16 cellular contexts compared by ENCODE assay signal in genomic region chr16:71873199-71873598, GRCh38. TPM values are rescaled to one million over a fixed set of nuclear protein-coding genes. Genes with fewer than 3 reads are reported as not detected.
A peak's percentile ranks its signal among the peaks of the same experiment; 100 is the strongest.
DNase-seq lines count a peak whose midpoint lies in the region; ATAC-seq and TF ChIP-seq lines count a peak whose summit lies in the region.
"Had no signal": no experiment of that assay in that cellular context is flagged by ENCODE, and none has a peak within 500 bp of the region (broad histone marks: within the 10 kb centered on the region; RNA-seq: fewer than 3 reads in every experiment).

No MANE protein-coding gene starts in this region.

- intact Hi-C loops in CD4-positive, alpha-beta T cell (cut with DNase I, micrococcal nuclease), result no loop called here
- intact Hi-C loops in activated CD8-positive, alpha-beta T cell treated with anti-CD3 and anti-CD28 coated beads for 36 hours (cut with micrococcal nuclease), result no loop called here

- H3K9me3 Mint-ChIP-seq in activated T-cell treated with anti-CD3 and anti-CD28 coated beads, Interleukin-2, amount 50 U/mL, for 4 hours, result no peaks in the 10 kb centered on the region
- no peaks in the 10 kb centered on the region for H3K9me3 Mint-ChIP-seq in CD4-positive, alpha-beta T cell
- H3K9me3 Mint-ChIP-seq in activated CD8-positive, alpha-beta T cell treated with anti-CD3 and anti-CD28 coated beads for 36 hours, result no peaks in the 10 kb centered on the region
- H3K9me3 Mint-ChIP-seq in mesothelial cell of epicardium, result no peaks in the 10 kb centered on the region

- peak overlapping the region; percentile 26 for H3K4me3 Mint-ChIP-seq in activated T-cell treated with anti-CD3 and anti-CD28 coated beads, Interleukin-2, amount 50 U/mL, for 4 hours
- H3K4me3 Mint-ChIP-seq in CD4-positive, alpha-beta T cell, result peak overlapping the region; percentile 42
- peak overlapping the region; percentile 26 for H3K4me3 Mint-ChIP-seq in activated CD8-positive, alpha-beta T cell treated with anti-CD3 and anti-CD28 coated beads for 36 hours
- no peak overlapping the region for H3K4me3 Mint-ChIP-seq in mesothelial cell of epicardium

- POLR2A ChIA-PET in CD4-positive, alpha-beta T cell (lab: Charles Lee), result interaction anchor here (0.6 to 2.5 kb wide), 2 partner anchors 10 to 35 kb away, joined by 4 to 31 read pairs; partner anchors contain the start of gene ZNF821
- POLR2A ChIA-PET in activated CD8-positive, alpha-beta T cell treated with anti-CD3 and anti-CD28 coated beads for 36 hours (lab: Charles Lee), result interaction anchor here (0.9 to 1.3 kb wide), 3 partner anchors 28 to 219 kb away, joined by 3 to 5 read pairs (median 5); partner anchors contain the start of gene AP1G1

- peaks cover 8% of the 10 kb centered on the region for H3K36me3 Mint-ChIP-seq in activated T-cell treated with anti-CD3 and anti-CD28 coated beads, Interleukin-2, amount 50 U/mL, for 4 hours (ENCODE audit: insufficient read depth)
- peaks cover 54% of the 10 kb centered on the region for H3K36me3 Mint-ChIP-seq in CD4-positive, alpha-beta T cell (ENCODE audit: low read depth)
- no peaks in the 10 kb centered on the region for H3K36me3 Mint-ChIP-seq in activated CD8-positive, alpha-beta T cell treated with anti-CD3 and anti-CD28 coated beads for 36 hours (ENCODE audit: low read depth)
- peaks cover 26% of the 10 kb centered on the region for H3K36me3 Mint-ChIP-seq in mesothelial cell of epicardium

- H3K27ac Mint-ChIP-seq in CD4-positive, alpha-beta T cell, result peak overlapping the region; percentile 80
- H3K27ac Mint-ChIP-seq in activated CD8-positive, alpha-beta T cell treated with anti-CD3 and anti-CD28 coated beads for 36 hours, result peak overlapping the region; percentile 34
- H3K27ac Mint-ChIP-seq in mesothelial cell of epicardium, result peak overlapping the region; percentile 47

- no peaks in the 10 kb centered on the region for H3K9me3 ChIP-seq in CD4-positive, alpha-beta T cell (ENCODE audit: control insufficient read depth, low read length)

- peaks cover 14% of the 10 kb centered on the region for H3K4me1 Mint-ChIP-seq in activated T-cell treated with anti-CD3 and anti-CD28 coated beads, Interleukin-2, amount 50 U/mL, for 4 hours (ENCODE audit: low read depth)
- H3K4me1 Mint-ChIP-seq in CD4-positive, alpha-beta T cell (ENCODE audit: low read depth), result peaks cover 29% of the 10 kb centered on the region
- H3K4me1 Mint-ChIP-seq in activated CD8-positive, alpha-beta T cell treated with anti-CD3 and anti-CD28 coated beads for 36 hours (ENCODE audit: low read depth), result peaks cover 22% of the 10 kb centered on the region
- H3K4me1 Mint-ChIP-seq in mesothelial cell of epicardium, result no peaks in the 10 kb centered on the region

- no peak overlapping the region for H3K27ac ChIP-seq in CD4-positive, alpha-beta T cell (ENCODE audit: low read depth, low read length)

- DNase-seq in activated T-cell treated with anti-CD3 and anti-CD28 coated beads, Interleukin-2, amount 50 U/mL, for 4 hours, result no peak
- DNase-seq in activated T-cell treated with anti-CD3 and anti-CD28 coated beads, Interleukin-2, amount 50 U/mL, for 48 hours, result no peak
- no peak for DNase-seq in CD4-positive, alpha-beta T cell
- no peak for DNase-seq in activated CD8-positive, alpha-beta T cell treated with anti-CD3 and anti-CD28 coated beads for 36 hours
- no peak for DNase-seq in mesothelial cell of epicardium (ENCODE audit: low spot score in 2 of 2, unreplicated experiment in 2 of 2)
- DNase-seq in stimulated activated CD4-positive, alpha-beta T cell treated with anti-CD3 and anti-CD28 coated beads, Interleukin-4, amount 100 ng/mL, for 24 hours, result no peak
- no peak for DNase-seq in DMS153 (lab: John Stamatoyannopoulos, UW)
- DNase-seq in NCI-H1092 (lab: John Stamatoyannopoulos, UW), result no peak
- DNase-seq: COR-L47, H7, Kasumi-1, NCI-H1417, NCI-H2029, NCI-H510A, NCI-H82, SHP77 had no signal

- no peaks in the 10 kb centered on the region for H3K27me3 Mint-ChIP-seq in activated T-cell treated with anti-CD3 and anti-CD28 coated beads, Interleukin-2, amount 50 U/mL, for 4 hours (ENCODE audit: low read depth)
- H3K27me3 Mint-ChIP-seq in CD4-positive, alpha-beta T cell, result no peaks in the 10 kb centered on the region
- H3K27me3 Mint-ChIP-seq in activated CD8-positive, alpha-beta T cell treated with anti-CD3 and anti-CD28 coated beads for 36 hours, result no peaks in the 10 kb centered on the region
- no peaks in the 10 kb centered on the region for H3K27me3 Mint-ChIP-seq in mesothelial cell of epicardium (ENCODE audit: low read depth)

- CTCF ChIA-PET in CD4-positive, alpha-beta T cell (lab: Charles Lee), result interaction anchor here (1.2 to 2.2 kb wide), 2 partner anchors 8 to 9 kb away, joined by 5 to 10 read pairs; no protein-coding TSS in a partner anchor
- CTCF ChIA-PET in activated CD8-positive, alpha-beta T cell treated with anti-CD3 and anti-CD28 coated beads for 36 hours (lab: Charles Lee), result interaction anchor here (1.4 to 6.5 kb wide), 3 partner anchors 10 to 262 kb away, joined by 5 to 73 read pairs (median 7); partner anchors contain the start of gene ZNF821

- TF ChIP-seq CTCF in CD4-positive, alpha-beta T cell (IDR thresholded peaks at IDR 0.05), result no peak
- TF ChIP-seq CTCF in activated CD8-positive, alpha-beta T cell treated with anti-CD3 and anti-CD28 coated beads for 36 hours (IDR thresholded peaks at IDR 0.05), result no peak
- TF ChIP-seq CTCF in mesothelial cell of epicardium (IDR thresholded peaks at IDR 0.05; ENCODE audit: unreplicated experiment), result no peak

- no peaks in the 10 kb centered on the region for H3K27me3 ChIP-seq in CD4-positive, alpha-beta T cell (ENCODE audit: control insufficient read depth, insufficient read depth, low read length)

- no peak for ATAC-seq in activated T-cell treated with anti-CD3 and anti-CD28 coated beads, Interleukin-2, amount 50 U/mL, for 4 hours
- ATAC-seq in CD4-positive, alpha-beta T cell (ENCODE audit: poor library complexity), result no peak
- no peak for ATAC-seq in activated CD8-positive, alpha-beta T cell treated with anti-CD3 and anti-CD28 coated beads for 36 hours

RNA-seq across cellular contexts. Expression of gene ZNF821, which starts 10.8 kb away (rescaled TPM):
- total RNA-seq in activated T-cell treated with anti-CD3 and anti-CD28 coated beads, Interleukin-2, amount 50 U/mL, for 4 hours, result 1 to 10 TPM; 3.4 to 6.5 (median 4.1) TPM
- 10 to 100 TPM; 17.3 to 18.3 TPM for total RNA-seq in CD4-positive, alpha-beta T cell
- 1 to 10 TPM; 5.6 to 6.2 TPM for total RNA-seq in activated CD8-positive, alpha-beta T cell treated with anti-CD3 and anti-CD28 coated beads for 36 hours
- total RNA-seq in mesothelial cell of epicardium, result 25.2 to 28.8 TPM (median 27.1 TPM) in 3 replicates

RNA-seq across cellular contexts. Expression of gene IST1, which starts 22.1 kb away (rescaled TPM):
- total RNA-seq in activated T-cell treated with anti-CD3 and anti-CD28 coated beads, Interleukin-2, amount 50 U/mL, for 4 hours, result 100 to 1,000 TPM; 149 to 176 (median 158) TPM
- total RNA-seq in CD4-positive, alpha-beta T cell, result 100 to 1,000 TPM; 411 to 412 TPM
- total RNA-seq in activated CD8-positive, alpha-beta T cell treated with anti-CD3 and anti-CD28 coated beads for 36 hours, result 100 to 1,000 TPM; 157 to 175 TPM
- 307 to 309 TPM (median 309 TPM) in 3 replicates for total RNA-seq in mesothelial cell of epicardium

RNA-seq across cellular contexts. Expression of gene ATXN1L, which starts 27.4 kb away (rescaled TPM):
- total RNA-seq in activated T-cell treated with anti-CD3 and anti-CD28 coated beads, Interleukin-2, amount 50 U/mL, for 4 hours, result 10 to 100 TPM; 15.3 to 17.3 (median 15.5) TPM
- total RNA-seq in CD4-positive, alpha-beta T cell, result 10 to 100 TPM; 61.0 to 61.1 TPM
- total RNA-seq in activated CD8-positive, alpha-beta T cell treated with anti-CD3 and anti-CD28 coated beads for 36 hours, result 10 to 100 TPM; 13.6 to 14.9 TPM
- 31.6 to 32.5 TPM (median 31.9 TPM) in 3 replicates for total RNA-seq in mesothelial cell of epicardium
